In the genomic region with DNA sequence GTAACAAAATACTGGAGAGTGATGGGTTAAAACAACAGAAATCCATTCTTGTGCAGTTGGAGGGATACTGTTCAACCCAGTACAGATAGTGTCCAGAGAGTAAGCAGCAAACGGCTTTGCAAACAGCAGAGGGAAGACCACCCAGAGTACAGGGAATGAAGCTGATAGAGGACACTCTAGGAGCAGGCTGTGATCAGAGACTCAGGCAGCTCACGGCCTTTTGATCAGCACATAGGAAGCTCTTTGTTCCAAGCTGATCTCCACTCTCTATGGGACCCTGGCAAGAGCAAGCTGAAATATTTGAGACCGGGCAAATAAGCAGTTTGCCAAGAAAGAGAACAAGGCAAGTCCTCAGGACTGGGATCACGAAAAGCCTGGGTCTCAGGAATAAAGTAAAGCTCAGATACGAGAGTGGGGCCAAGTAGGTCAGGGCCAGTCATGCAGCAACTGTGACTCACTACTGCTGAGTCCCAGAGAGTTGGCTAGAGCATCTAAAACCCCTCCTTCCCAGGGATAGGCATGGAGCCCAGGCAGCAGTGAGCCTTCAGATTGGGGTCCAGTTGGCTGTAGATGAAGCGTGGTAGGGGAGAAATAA, we compare ENCODE assay signal across 11 cellular contexts. TPM values are rescaled to one million over a fixed set of nuclear protein-coding genes. Genes with fewer than 3 reads are reported as not detected.
DNase-seq lines count a peak whose midpoint lies in the region; ATAC-seq, FAIRE-seq and TF ChIP-seq lines count a peak whose summit lies in the region.
"Had no signal": no experiment of that assay in that cellular context is flagged by ENCODE, and none has a peak within 500 bp of the region (broad histone marks: within the 10 kb centered on the region; RNA-seq: fewer than 3 reads in every experiment).

No MANE protein-coding gene starts in this region.

- no peaks in the 10 kb centered on the region for H3K36me3 Mint-ChIP-seq in glutamatergic neuron (ENCODE audit: unreplicated experiment)
- H3K36me3 Mint-ChIP-seq: activated naive CD8-positive, alpha-beta T cell had no signal

- H3K27me3 ChIP-seq in brain microvascular endothelial cell (replicated peaks) (no peaks in the 10 kb centered on the region), testis (no peaks in the 10 kb centered on the region)

- H3K4me3 ChIP-seq in brain microvascular endothelial cell (ENCODE audit: low read depth, low read length): no peak overlapping the region
- no peak overlapping the region for H3K4me3 ChIP-seq in testis

- H3K4me1 Mint-ChIP-seq in glutamatergic neuron (ENCODE audit: low read depth, unreplicated experiment): no peaks in the 10 kb centered on the region

- no peaks in the 10 kb centered on the region for H3K9me3 ChIP-seq in testis

- no peak overlapping the region for H3K27ac Mint-ChIP-seq in glutamatergic neuron (ENCODE audit: unreplicated experiment)
- H3K27ac Mint-ChIP-seq: activated naive CD8-positive, alpha-beta T cell; stimulated activated naive CD8-positive, alpha-beta T cell treated with anti-CD3 and anti-CD28 coated beads, Interleukin-15, Interleukin-2, amounts not matched to agents 100 ng/mL and 50 ng/mL, for 24 hours had no signal

- H3K4me1 ChIP-seq in testis: peaks cover 4% of the 10 kb centered on the region

- no peaks in the 10 kb centered on the region for H3K9me3 Mint-ChIP-seq in glutamatergic neuron (ENCODE audit: unreplicated experiment)
- H3K9me3 Mint-ChIP-seq: stimulated activated naive CD8-positive, alpha-beta T cell treated with anti-CD3 and anti-CD28 coated beads, Interleukin-15, Interleukin-2, amounts not matched to agents 100 ng/mL and 50 ng/mL, for 24 hours had no signal

- H3K4me3 Mint-ChIP-seq in glutamatergic neuron (ENCODE audit: unreplicated experiment): no peak overlapping the region
- H3K4me3 Mint-ChIP-seq: activated naive CD8-positive, alpha-beta T cell; naive thymus-derived CD4-positive, alpha-beta T cell; stimulated activated naive CD8-positive, alpha-beta T cell treated with anti-CD3 and anti-CD28 coated beads, Interleukin-15, Interleukin-2, amounts not matched to agents 100 ng/mL and 50 ng/mL, for 24 hours had no signal

- H3K27ac ChIP-seq in brain microvascular endothelial cell (peak overlapping the region; percentile 28), testis (peak overlapping the region; percentile 29 to 80)

- ATAC-seq in GM19467 (IDR thresholded peaks at IDR 0.05; ENCODE audit: unreplicated experiment): no peak
- ATAC-seq: naive thymus-derived CD4-positive, alpha-beta T cell had no signal

- intact Hi-C loops in testis (cut with DNase I; ENCODE audit: low total_unique reads): no loop called here

- FAIRE-seq in HTR-8/SVneo (lab: Jason Lieb, UNC): no peak

- in situ Hi-C loops in brain microvascular endothelial cell (cut with HindIII; ENCODE audit: low pct_ligation_motif_present, low sequenced_read_pairs): no loop called here

- H3K27me3 Mint-ChIP-seq in glutamatergic neuron (ENCODE audit: unreplicated experiment): no peaks in the 10 kb centered on the region
- H3K27me3 Mint-ChIP-seq: activated naive CD8-positive, alpha-beta T cell; naive thymus-derived CD4-positive, alpha-beta T cell; stimulated activated naive CD8-positive, alpha-beta T cell treated with anti-CD3 and anti-CD28 coated beads, Interleukin-15, Interleukin-2, amounts not matched to agents 100 ng/mL and 50 ng/mL, for 24 hours had no signal

- no peak for TF ChIP-seq POLR2A in testis (IDR thresholded peaks at IDR 0.05)

- DNase-seq in HTR-8/SVneo (ENCODE audit: insufficient read length, low spot score) (peak; percentile 41), brain microvascular endothelial cell (peak; percentile 76), inferior parietal cortex (ENCODE audit: extremely low spot score) (peak; percentile 40), testis (peak; percentile 91), glutamatergic neuron (no peak), NCI-H2171 (lab: John Stamatoyannopoulos, UW) (no peak)
- DNase-seq in NK-92 treated with Interleukin-12 subunit alpha and Interleukin-12 subunit beta, amount 100 ng/mL, for 24 hours (lab: John Stamatoyannopoulos, UW): no peak
- DNase-seq: naive thymus-derived CD4-positive, alpha-beta T cell had no signal

- no peaks in the 10 kb centered on the region for H3K36me3 ChIP-seq in brain microvascular endothelial cell (replicated peaks)
- no peaks in the 10 kb centered on the region for H3K36me3 ChIP-seq in testis (ENCODE audit: low read depth, missing control alignments)

- 29 to 40% methylated on average over 6 of the region's 6 CpGs for WGBS in testis, 2 donors

- no peak for TF ChIP-seq CTCF in brain microvascular endothelial cell (IDR thresholded peaks at IDR 0.05; ENCODE audit: low read depth, low read length, missing control alignments)
- no peak for TF ChIP-seq CTCF in testis (IDR thresholded peaks at IDR 0.05)
- no peak for TF ChIP-seq CTCF in glutamatergic neuron (IDR thresholded peaks at IDR 0.05; ENCODE audit: partially characterized antibody, unreplicated experiment)

RNA-seq across cellular contexts. Expression of a gene that starts 52.4 kb away (rescaled TPM):
- 10 to 100 TPM; 18.8 to 19.2 TPM for total RNA-seq in testis
- polyA plus RNA-seq in testis (ENCODE audit: insufficient read depth, low read depth, low replicate concordance): 15.2 TPM
- 7.2 TPM for total RNA-seq in glutamatergic neuron (ENCODE audit: unreplicated experiment)
- polyA plus RNA-seq: naive thymus-derived CD4-positive, alpha-beta T cell had no signal

Comparison
In these comparisons a context has a peak if more than half of its experiments do, and no peak if none do; other contexts are left out.
1. DNase-seq: peak in HTR-8/SVneo (single experiment), brain microvascular endothelial cell (single experiment), inferior parietal cortex (single experiment) and testis (single experiment); none in glutamatergic neuron (single experiment), NCI-H2171 (single experiment) and NK-92 treated with Interleukin-12 subunit alpha and Interleukin-12 subunit beta, amount 100 ng/mL, for 24 hours (single experiment).